24 cellular contexts compared by ENCODE assay signal in the genomic region with DNA sequence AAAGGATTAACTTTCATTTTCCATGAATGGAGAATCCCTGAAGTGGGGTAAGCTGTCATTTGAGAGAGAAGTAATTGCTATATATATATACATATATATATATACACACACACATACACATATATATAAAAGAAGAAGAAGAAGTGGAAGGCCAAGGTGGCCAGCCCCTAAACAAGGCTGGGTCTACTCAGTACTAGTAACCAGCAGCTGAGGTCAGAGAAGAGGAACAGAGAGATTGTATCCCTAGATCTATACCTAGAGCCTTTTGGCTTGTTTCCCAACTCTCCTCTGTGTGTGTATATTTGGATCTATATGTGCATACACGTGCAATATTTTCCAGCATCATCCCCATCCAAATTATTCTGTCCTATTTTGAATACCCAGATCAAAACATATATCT. TPM values are rescaled to one million over a fixed set of nuclear protein-coding genes. Genes with fewer than 3 reads are reported as not detected.
DNase-seq lines count a peak whose midpoint lies in the region; ATAC-seq and TF ChIP-seq lines count a peak whose summit lies in the region.
"Had no signal": no experiment of that assay in that cellular context is flagged by ENCODE, and none has a peak within 500 bp of the region (broad histone marks: within the 10 kb centered on the region; RNA-seq: fewer than 3 reads in every experiment).

No MANE protein-coding gene starts in this region.

- H3K36me3 Mint-ChIP-seq in CD4-positive, alpha-beta T cell (ENCODE audit: low read depth) = no peaks in the 10 kb centered on the region
- H3K36me3 Mint-ChIP-seq in naive B cell = no peaks in the 10 kb centered on the region
- H3K36me3 Mint-ChIP-seq: immature natural killer cell had no signal

- no peak overlapping the region for H3K4me3 Mint-ChIP-seq in CD4-positive, alpha-beta T cell
- H3K4me3 Mint-ChIP-seq in naive B cell = peak overlapping the region in 4 of 8 donors; percentile 13 to 73 (median 32)
- H3K4me3 Mint-ChIP-seq: effector memory CD8-positive, alpha-beta T cell; immature natural killer cell; nephron progenitor cell; stimulated activated naive CD8-positive, alpha-beta T cell treated with anti-CD3 and anti-CD28 coated beads, Interleukin-15, Interleukin-2, amounts not matched to agents 100 ng/mL and 50 ng/mL, for 24 hours had no signal

- BruUV-seq in IMR-90 (replicated peaks; lab: Mats Ljungman, UMichigan) = no TSS peak

- H2AK5ac ChIP-seq in IMR-90 (ENCODE audit: low read depth, low read length) = peak overlapping the region; percentile 78; the same call in 1 of the 2 replicates

- no peak overlapping the region for H2AK9ac ChIP-seq in IMR-90 (replicated peaks; ENCODE audit: low read depth, low read length, poor library complexity)

- H2BK15ac ChIP-seq in IMR-90 (ENCODE audit: low read depth, low read length) = no peak overlapping the region

- H4K91ac ChIP-seq in IMR-90 (ENCODE audit: insufficient read depth, low read depth, low read length) = peak overlapping the region; percentile 80; the same call in 1 of the 2 replicates

- H3K4ac ChIP-seq in IMR-90 (ENCODE audit: low read depth, low read length) = peak overlapping the region; percentile 80

- H3K56ac ChIP-seq in IMR-90 (ENCODE audit: extremely low read depth, insufficient read depth, low read length) = no peak overlapping the region

- peak overlapping the region; percentile 7 for H3K27ac Mint-ChIP-seq in CD4-positive, alpha-beta T cell
- peak overlapping the region in 1 of 6 donors; percentile 82 for H3K27ac Mint-ChIP-seq in naive B cell
- H3K27ac Mint-ChIP-seq: immature natural killer cell; nephron progenitor cell; stimulated activated naive CD8-positive, alpha-beta T cell treated with anti-CD3 and anti-CD28 coated beads, Interleukin-15, Interleukin-2, amounts not matched to agents 100 ng/mL and 50 ng/mL, for 24 hours had no signal

- dilution Hi-C loops in IMR-90 (cut with HindIII; ENCODE audit: low sequenced_read_pairs, unreplicated experiment) = no loop called here

- ATAC-seq in CD4-positive, alpha-beta T cell (ENCODE audit: poor library complexity) = no peak
- peak; percentile 5 for ATAC-seq in IMR-90 (ENCODE audit: low read depth)
- ATAC-seq in naive B cell (ENCODE audit: low read depth in 2 of 2) = peak; percentile 60 to 70
- ATAC-seq: effector memory CD8-positive, alpha-beta T cell had no signal

- no CpG with 5 or more reads among the region's 1 CpG for WGBS in IMR-90 (ENCODE audit: extremely low coverage in 2 of 2, insufficient read length in 1 of 2), 2 experiments
- 76 to 85% methylated on average over 1 of the region's 1 CpG for WGBS in thyroid gland, 2 donors

- peak overlapping the region; percentile 91 for H4K5ac ChIP-seq in IMR-90 (ENCODE audit: low read depth, low read length)

- TF ChIP-seq CTCF in CD4-positive, alpha-beta T cell (IDR thresholded peaks at IDR 0.05) = no peak
- TF ChIP-seq CTCF in IMR-90 (conservative IDR thresholded peaks at IDR 0.05; ENCODE audit: low read depth, low read length) (no peak), thyroid gland (IDR thresholded peaks at IDR 0.05) (no peak)

- no peaks in the 10 kb centered on the region for H3K9me3 ChIP-seq in CD4-positive, alpha-beta T cell (ENCODE audit: control insufficient read depth, low read length)
- H3K9me3 ChIP-seq in IMR-90 (ENCODE audit: control insufficient read depth, insufficient read depth, low read length) (no peaks in the 10 kb centered on the region), adipocyte (ENCODE audit: control insufficient read depth, low read length) (no peaks in the 10 kb centered on the region), thyroid gland (no peaks in the 10 kb centered on the region)
- H3K9me3 ChIP-seq: breast epithelium, esophagus muscularis mucosa, HAP-1 had no signal

- POLR2A ChIA-PET in CD4-positive, alpha-beta T cell (lab: Charles Lee) = interaction anchor here (1.0 kb wide), 2 partner anchors 376 to 423 kb away, joined by 3 read pairs; no protein-coding TSS in a partner anchor
- POLR2A ChIA-PET in IMR-90 (lab: Charles Lee; ENCODE audit: unreplicated experiment) = interaction anchor here (0.6 to 1.8 kb wide), 5 partner anchors 79 to 482 kb away, joined by 3 to 10 read pairs (median 3); no protein-coding TSS in a partner anchor

- TF ChIP-seq RAD21 in IMR-90 (IDR thresholded peaks at IDR 0.05; ENCODE audit: low read length) = no peak

- H2BK5ac ChIP-seq in IMR-90 (ENCODE audit: low read depth, low read length, poor library complexity, severe bottlenecking) = peak overlapping the region; percentile 77

- peaks cover 41% of the 10 kb centered on the region for H3K4me1 Mint-ChIP-seq in CD4-positive, alpha-beta T cell (ENCODE audit: low read depth)
- H3K4me1 Mint-ChIP-seq in naive B cell = peaks cover 48 to 62% (median 56%) of the 10 kb centered on the region in 3 donors
- H3K4me1 Mint-ChIP-seq: nephron progenitor cell had no signal

- H3K27ac ChIP-seq in CD4-positive, alpha-beta T cell (ENCODE audit: low read depth, low read length) = no peak overlapping the region
- H3K27ac ChIP-seq in IMR-90 (ENCODE audit: insufficient read depth, low read length) (peak overlapping the region; percentile 44; the same call in 1 of the 2 replicates), thyroid gland (no peak overlapping the region)
- H3K27ac ChIP-seq: breast epithelium, parathyroid adenoma had no signal

- H2BK20ac ChIP-seq in IMR-90 (ENCODE audit: low read depth, low read length) = peak overlapping the region; percentile 93

- H3K23ac ChIP-seq in IMR-90 (ENCODE audit: low read depth, low read length) = peak overlapping the region; percentile 68; the same call in 1 of the 2 replicates

- peak overlapping the region; percentile 93 for H3K18ac ChIP-seq in IMR-90 (ENCODE audit: low read depth, low read length)

- in situ Hi-C loops in IMR-90 (cut with MboI; ENCODE audit: low sequenced_read_pairs) = no loop called here

- no peak overlapping the region for H3K4me3 ChIP-seq in IMR-90 (ENCODE audit: insufficient read depth, low read depth, low read length)
- no peak overlapping the region for H3K4me3 ChIP-seq in adipocyte (ENCODE audit: low read length)
- no peak overlapping the region for H3K4me3 ChIP-seq in thyroid gland (replicated peaks in 1 of 3)
- H3K4me3 ChIP-seq: breast epithelium, esophagus muscularis mucosa, HAP-1 had no signal

- peak overlapping the region; percentile 93 for H2BK120ac ChIP-seq in IMR-90 (ENCODE audit: low read depth, low read length)

- H3K9me3 Mint-ChIP-seq in CD4-positive, alpha-beta T cell = no peaks in the 10 kb centered on the region
- no peaks in the 10 kb centered on the region for H3K9me3 Mint-ChIP-seq in naive B cell
- H3K9me3 Mint-ChIP-seq: effector memory CD8-positive, alpha-beta T cell; immature natural killer cell; nephron progenitor cell; stimulated activated naive CD8-positive, alpha-beta T cell treated with anti-CD3 and anti-CD28 coated beads, Interleukin-15, Interleukin-2, amounts not matched to agents 100 ng/mL and 50 ng/mL, for 24 hours had no signal

- H3K27me3 ChIP-seq in CD4-positive, alpha-beta T cell (ENCODE audit: control insufficient read depth, insufficient read depth, low read length) = no peaks in the 10 kb centered on the region
- H3K27me3 ChIP-seq in IMR-90 (ENCODE audit: control insufficient read depth, insufficient read depth, low read length) (no peaks in the 10 kb centered on the region), adipocyte (replicated peaks; ENCODE audit: control insufficient read depth, insufficient read depth, low read length) (no peaks in the 10 kb centered on the region), thyroid gland (no peaks in the 10 kb centered on the region)
- H3K27me3 ChIP-seq: breast epithelium, esophagus muscularis mucosa had no signal

- intact Hi-C loops in CD4-positive, alpha-beta T cell (cut with DNase I, micrococcal nuclease) = loop anchor here (1.0 to 10.0 kb wide), 3 partner anchors 367 to 457 kb away; no protein-coding TSS in a partner anchor
- intact Hi-C loops in IMR-90 (cut with micrococcal nuclease) (loop anchor here (1.0 to 5.0 kb wide), 6 partner anchors 80 to 457 kb away; no protein-coding TSS in a partner anchor), thyroid gland (cut with DNase I) (loop anchor here (5.0 kb wide), 1 partner anchor 455 kb away; no protein-coding TSS in a partner anchor)

- H3K36me3 ChIP-seq in IMR-90 (ENCODE audit: control insufficient read depth, insufficient read depth, low read length) (0 out of 2 replicates have a peak, but pooled peaks cover 1% of the 10 kb centered on the region), adipocyte (ENCODE audit: control insufficient read depth, insufficient read depth, low read length, severe bottlenecking) (no peaks in the 10 kb centered on the region), thyroid gland (no peaks in the 10 kb centered on the region)
- H3K36me3 ChIP-seq: breast epithelium, esophagus muscularis mucosa, HAP-1 had no signal

- H3K9me1 ChIP-seq in IMR-90 (ENCODE audit: insufficient read depth, low read length) = peaks cover 3% of the 10 kb centered on the region

- no peak for DNase-seq in CD4-positive, alpha-beta T cell
- DNase-seq in IMR-90 = no peak
- DNase-seq in adipocyte (ENCODE audit: low read depth) = peak; percentile 5
- DNase-seq in naive B cell = peak; percentile 18
- no peak for DNase-seq in nucleus accumbens (lab: John Stamatoyannopoulos, UW)
- DNase-seq in thyroid gland = no peak
- DNase-seq in NCI-H345 treated with DMSO at 0.1 percent for 48 hours (lab: John Stamatoyannopoulos, UW; ENCODE audit: unreplicated experiment) = no peak
- DNase-seq: activated CD8-positive, alpha-beta memory T cell treated with anti-CD3 and anti-CD28 coated beads for 24 hours; activated gamma-delta T cell treated with Interleukin-2 at 50 U/mL for 16 hours; activated T-cell treated with anti-CD3 and anti-CD28 coated beads, Interleukin-2, amount 50 U/mL, for 1 hour; effector memory CD8-positive, alpha-beta T cell; NCI-H2029 treated with DMSO at 0.1 percent for 48 hours; NCI-H345; NCI-H774; right cardiac atrium; stimulated activated CD4-positive, alpha-beta T cell treated with anti-CD3 and anti-CD28 coated beads, Interleukin-12 subunit alpha, Interleukin-12 subunit beta, amount 100 ng/mL, for 4 hours; stimulated activated CD4-positive, alpha-beta T cell treated with anti-CD3 and anti-CD28 coated beads, Interleukin-4, amount 100 ng/mL, for 4 hours had no signal

- H3K4me2 ChIP-seq in IMR-90 (ENCODE audit: low read depth, low read length) = peak overlapping the region; percentile 59; the same call in 1 of the 2 replicates

- H3K4me1 ChIP-seq in IMR-90 (ENCODE audit: control insufficient read depth, insufficient read depth, low read length) = peaks cover 13% of the 10 kb centered on the region
- peaks cover 16% of the 10 kb centered on the region for H3K4me1 ChIP-seq in adipocyte (ENCODE audit: control insufficient read depth, insufficient read depth, low read length)
- no peaks in the 10 kb centered on the region for H3K4me1 ChIP-seq in thyroid gland
- H3K4me1 ChIP-seq: HAP-1, parathyroid adenoma had no signal

- no peaks in the 10 kb centered on the region for H4K20me1 ChIP-seq in IMR-90 (ENCODE audit: insufficient read depth, low read length)

- no peak overlapping the region for H2AFZ ChIP-seq in IMR-90 (replicated peaks; ENCODE audit: low read length, poor library complexity)
- H2AFZ ChIP-seq: parathyroid adenoma had no signal

- H3K27me3 Mint-ChIP-seq in CD4-positive, alpha-beta T cell = no peaks in the 10 kb centered on the region
- no peaks in the 10 kb centered on the region for H3K27me3 Mint-ChIP-seq in naive B cell
- H3K27me3 Mint-ChIP-seq: effector memory CD8-positive, alpha-beta T cell; stimulated activated naive CD8-positive, alpha-beta T cell treated with anti-CD3 and anti-CD28 coated beads, Interleukin-15, Interleukin-2, amounts not matched to agents 100 ng/mL and 50 ng/mL, for 24 hours had no signal

- no peak for TF ChIP-seq POLR2A in IMR-90 (IDR thresholded peaks at IDR 0.05; ENCODE audit: low read depth, low read length)
- TF ChIP-seq POLR2A in thyroid gland (IDR thresholded peaks at IDR 0.05) = no peak

- peak overlapping the region in 1 of 2 experiments; percentile 87; a peak in 2 of 4 replicates for H4K8ac ChIP-seq in IMR-90 (ENCODE audit: low read depth in 2 of 2, low read length in 2 of 2)

- H3K79me1 ChIP-seq in IMR-90 (ENCODE audit: low read depth in 1 of 2, low read length in 2 of 2) = peaks cover 0 to 35% of the 10 kb centered on the region in 2 experiments; a peak in 1 of 4 replicates

- H3K9ac ChIP-seq in IMR-90 (ENCODE audit: low read depth, low read length) (no peak overlapping the region; the same call in 1 of the 2 replicates), adipocyte (ENCODE audit: low read length) (no peak overlapping the region)
- H3K9ac ChIP-seq: parathyroid adenoma had no signal

- CTCF ChIA-PET in CD4-positive, alpha-beta T cell (lab: Charles Lee) = interaction anchor here (1.0 to 2.8 kb wide), 2 partner anchors 455 to 457 kb away, joined by 4 to 12 read pairs; no protein-coding TSS in a partner anchor
- CTCF ChIA-PET in IMR-90 (lab: Yijun Ruan, JAX) = interaction anchor here (0.8 to 3.9 kb wide), 11 partner anchors 58 to 457 kb away, joined by 3 to 35 read pairs (median 4); no protein-coding TSS in a partner anchor

- H3K14ac ChIP-seq in IMR-90 (replicated peaks; ENCODE audit: low read depth, low read length) = peak overlapping the region; percentile 74

RNA-seq across cellular contexts. Expression of gene TNFSF4, which starts 5.2 kb away (rescaled TPM):
- total RNA-seq in CD4-positive, alpha-beta T cell = under 1 TPM; 0.17 to 0.33 TPM
- total RNA-seq in IMR-90 (2012; rRNA removed) = 19.7 and 23.6 TPM in 2 replicates
- polyA plus RNA-seq in IMR-90 (2012; rRNA removed) = 10.8 and 13.4 TPM in 2 replicates
- polyA plus RNA-seq in IMR-90 (2012; cell fraction: cytosol; rRNA removed) = 3.0 and 3.2 TPM in 2 replicates
- 1.1 and 8.4 TPM in 2 replicates for polyA plus RNA-seq in IMR-90 (2012; cell fraction: nucleus; rRNA removed; ENCODE audit: low replicate concordance)
- polyA plus RNA-seq in naive B cell (ENCODE audit: low read depth in 6 of 6) = 1 to 10 TPM in 5 of 6 donors, not detected in 1; 1.2 to 4.8 (median 3.6) TPM
- under 1 TPM; 0.13 to 0.63 (median 0.41) TPM for total RNA-seq in thyroid gland

Comparison
In these comparisons a context has a peak if more than half of its experiments do, and no peak if none do; other contexts are left out.
1. DNase-seq: peak in adipocyte (single experiment) and naive B cell (single experiment); none in CD4-positive, alpha-beta T cell (0 of 10), IMR-90 (single experiment), nucleus accumbens (0 of 56), thyroid gland (0 of 2) and NCI-H345 treated with DMSO at 0.1 percent for 48 hours (single experiment).
2. RNA of gene TNFSF4, which starts 5.2 kb away (total RNA-seq): 19.7 to 23.6 TPM in IMR-90; 0.13 to 0.63 TPM in thyroid gland and 0.17 to 0.33 TPM in CD4-positive, alpha-beta T cell; every median in the first group is over 10 times any median in the second.